Comparison of ENCODE assay signal across 18 cellular contexts in genomic region chr3:113758389-113759029, GRCh38. TPM values are rescaled to one million over a fixed set of nuclear protein-coding genes. Genes with fewer than 3 reads are reported as not detected.
DNase-seq lines count a peak whose midpoint lies in the region; ATAC-seq, FAIRE-seq and TF ChIP-seq lines count a peak whose summit lies in the region.
"Had no signal": no experiment of that assay in that cellular context is flagged by ENCODE, and none has a peak within 500 bp of the region (broad histone marks: within the 10 kb centered on the region; RNA-seq: fewer than 3 reads in every experiment).

No MANE protein-coding gene starts in this region.

- POLR2A ChIA-PET in activated CD8-positive, alpha-beta T cell treated with anti-CD3 and anti-CD28 coated beads for 36 hours (lab: Charles Lee), result interaction anchor here (0.8 to 3.3 kb wide), 2 partner anchors 12 kb away, joined by 3 to 11 read pairs; partner anchors contain the start of genes ATP6V1A and NAA50
- POLR2A ChIA-PET in activated CD8-positive, alpha-beta T cell treated with anti-CD3 and anti-CD28 coated beads, Interleukin-2, amount 10 ng/mL, durations not matched to agents 7 days and 5 days (lab: Charles Lee), result interaction anchor here (1.0 kb wide), 1 partner anchor 11 kb away, joined by 4 read pairs; the partner anchor contains the start of gene ATP6V1A

- intact Hi-C loops in activated CD8-positive, alpha-beta T cell treated with anti-CD3 and anti-CD28 coated beads for 36 hours (cut with micrococcal nuclease), result no loop called here
- intact Hi-C loops in activated T-helper 1 cell treated with anti-CD3 and anti-CD28 coated beads, Interleukin-12 subunit alpha, Interleukin-12 subunit beta, Interleukin-2, Interleukin-4 antibody, amounts not matched to agents 30 ng/mL and 10 ng/mL and 1 ng/mL, durations not matched to agents 14 hours and 24 hours and 36 hours (cut with micrococcal nuclease), result no loop called here

- H3K27me3 Mint-ChIP-seq in activated CD8-positive, alpha-beta T cell treated with anti-CD3 and anti-CD28 coated beads for 36 hours, result no peaks in the 10 kb centered on the region
- no peaks in the 10 kb centered on the region for H3K27me3 Mint-ChIP-seq in activated CD8-positive, alpha-beta T cell treated with anti-CD3 and anti-CD28 coated beads, Interleukin-2, amount 10 ng/mL, durations not matched to agents 7 days and 5 days (ENCODE audit: low read depth)
- H3K27me3 Mint-ChIP-seq in activated T-helper 1 cell treated with anti-CD3 and anti-CD28 coated beads, Interleukin-12 subunit alpha, Interleukin-12 subunit beta, Interleukin-2, Interleukin-4 antibody, amounts not matched to agents 30 ng/mL and 10 ng/mL and 1 ng/mL, durations not matched to agents 14 hours and 24 hours and 36 hours (ENCODE audit: insufficient read depth), result no peaks in the 10 kb centered on the region
- H3K27me3 Mint-ChIP-seq: activated CD4-positive, alpha-beta memory T cell treated with anti-CD3 and anti-CD28 coated beads, Interleukin-2, amount 10 ng/mL, durations not matched to agents 7 days and 5 days; brain had no signal

- H3K79me1 ChIP-seq in trophoblast cell (ENCODE audit: low read length), result no peaks in the 10 kb centered on the region

- no peak overlapping the region for H3K14ac ChIP-seq in trophoblast cell (ENCODE audit: low read length)

- no peak overlapping the region for H3K4me3 Mint-ChIP-seq in activated CD8-positive, alpha-beta T cell treated with anti-CD3 and anti-CD28 coated beads for 36 hours
- H3K4me3 Mint-ChIP-seq in activated CD8-positive, alpha-beta T cell treated with anti-CD3 and anti-CD28 coated beads, Interleukin-2, amount 10 ng/mL, durations not matched to agents 7 days and 5 days, result no peak overlapping the region
- H3K4me3 Mint-ChIP-seq in activated T-helper 1 cell treated with anti-CD3 and anti-CD28 coated beads, Interleukin-12 subunit alpha, Interleukin-12 subunit beta, Interleukin-2, Interleukin-4 antibody, amounts not matched to agents 30 ng/mL and 10 ng/mL and 1 ng/mL, durations not matched to agents 14 hours and 24 hours and 36 hours, result no peak overlapping the region
- H3K4me3 Mint-ChIP-seq: activated CD4-positive, alpha-beta memory T cell treated with anti-CD3 and anti-CD28 coated beads, Interleukin-2, amount 10 ng/mL, durations not matched to agents 7 days and 5 days; brain had no signal

- H4K20me1 ChIP-seq in smooth muscle cell (ENCODE audit: low read depth), result peaks cover 7% of the 10 kb centered on the region
- H4K20me1 ChIP-seq in Karpas-422 (ENCODE audit: insufficient read depth, low read depth, low read length), result no peaks in the 10 kb centered on the region

- no peak for DNase-seq in activated CD8-positive, alpha-beta T cell treated with anti-CD3 and anti-CD28 coated beads for 36 hours
- no peak for DNase-seq in activated CD8-positive, alpha-beta T cell treated with anti-CD3 and anti-CD28 coated beads, Interleukin-2, amount 10 ng/mL, durations not matched to agents 7 days and 5 days
- DNase-seq in RCC 7860 (ENCODE audit: low spot score) (peak; percentile 73), fibroblast of pulmonary artery (ENCODE audit: low read depth) (peak; percentile 63), smooth muscle cell (lab: John Stamatoyannopoulos, UW; ENCODE audit: unreplicated experiment) (no peak), trophoblast cell (no peak), Karpas-422 (no peak)
- no peak for DNase-seq in activated T-helper 1 cell treated with anti-CD3 and anti-CD28 coated beads, Interleukin-12 subunit alpha, Interleukin-12 subunit beta, Interleukin-2, Interleukin-4 antibody, amounts not matched to agents 30 ng/mL and 10 ng/mL and 1 ng/mL, durations not matched to agents 14 hours and 24 hours and 36 hours (ENCODE audit: low spot score)
- DNase-seq: activated CD4-positive, alpha-beta memory T cell treated with anti-CD3 and anti-CD28 coated beads, Interleukin-2, amount 10 ng/mL, durations not matched to agents 7 days and 5 days; activated effector memory CD4-positive, alpha-beta T cell treated with Interleukin-2 at 50 U/mL for 16 hours; effector CD4-positive, alpha-beta T cell; islet precursor cell; NCI-H146; NCI-H446; stimulated activated CD4-positive, alpha-beta T cell treated with anti-CD3 and anti-CD28 coated beads, Interleukin-1b, Interleukin-23, amount 100 ng/mL, for 48 hours; upper lobe of left lung had no signal

- H2AK5ac ChIP-seq in trophoblast cell (ENCODE audit: low read length), result no peak overlapping the region

- no peak overlapping the region for H4K8ac ChIP-seq in trophoblast cell (ENCODE audit: low read depth, low read length)

- H3K4ac ChIP-seq in trophoblast cell (ENCODE audit: low read depth, low read length), result no peak overlapping the region

- H3K4me1 ChIP-seq in smooth muscle cell (ENCODE audit: low read depth) (no peaks in the 10 kb centered on the region), trophoblast cell (ENCODE audit: control insufficient read depth in 1 of 2, insufficient read depth in 2 of 2, low read length in 2 of 2) (no peaks in the 10 kb centered on the region), Karpas-422 (ENCODE audit: low read length) (peaks cover 15% of the 10 kb centered on the region)

- H3K27ac Mint-ChIP-seq in activated CD8-positive, alpha-beta T cell treated with anti-CD3 and anti-CD28 coated beads for 36 hours, result no peak overlapping the region
- H3K27ac Mint-ChIP-seq in activated CD8-positive, alpha-beta T cell treated with anti-CD3 and anti-CD28 coated beads, Interleukin-2, amount 10 ng/mL, durations not matched to agents 7 days and 5 days, result no peak overlapping the region
- H3K27ac Mint-ChIP-seq in activated T-helper 1 cell treated with anti-CD3 and anti-CD28 coated beads, Interleukin-12 subunit alpha, Interleukin-12 subunit beta, Interleukin-2, Interleukin-4 antibody, amounts not matched to agents 30 ng/mL and 10 ng/mL and 1 ng/mL, durations not matched to agents 14 hours and 24 hours and 36 hours, result no peak overlapping the region
- H3K27ac Mint-ChIP-seq: activated CD4-positive, alpha-beta memory T cell treated with anti-CD3 and anti-CD28 coated beads, Interleukin-2, amount 10 ng/mL, durations not matched to agents 7 days and 5 days; brain had no signal

- H3K18ac ChIP-seq in trophoblast cell (ENCODE audit: low read length), result no peak overlapping the region

- H3K23ac ChIP-seq in trophoblast cell (ENCODE audit: low read length), result no peak overlapping the region

- H2AFZ ChIP-seq in smooth muscle cell (ENCODE audit: low read depth) (no peak overlapping the region), trophoblast cell (ENCODE audit: insufficient read depth, low read length, poor library complexity) (no peak overlapping the region), Karpas-422 (ENCODE audit: low read length) (no peak overlapping the region)

- no peak overlapping the region for H2BK120ac ChIP-seq in trophoblast cell (ENCODE audit: insufficient read depth, low read length, poor library complexity)

- H4K12ac ChIP-seq in trophoblast cell (ENCODE audit: low read depth, low read length), result no peak overlapping the region

- no peak overlapping the region for H3K4me2 ChIP-seq in smooth muscle cell
- no peak overlapping the region for H3K4me2 ChIP-seq in trophoblast cell (ENCODE audit: low read length)
- no peak overlapping the region for H3K4me2 ChIP-seq in Karpas-422 (ENCODE audit: low read depth, low read length, poor library complexity, severe bottlenecking)
- H3K4me2 ChIP-seq: KMS-11 had no signal

- H3K36me3 ChIP-seq in smooth muscle cell (ENCODE audit: low read depth) (peaks cover 5% of the 10 kb centered on the region), trophoblast cell (ENCODE audit: control insufficient read depth in 1 of 2, insufficient read depth in 2 of 2, low read length in 2 of 2) (no peaks in the 10 kb centered on the region), Karpas-422 (ENCODE audit: insufficient read depth, low read length) (peaks cover 17% of the 10 kb centered on the region)
- H3K36me3 ChIP-seq: upper lobe of left lung had no signal

- H3K4me3 ChIP-seq in fibroblast of pulmonary artery (replicated peaks; ENCODE audit: low read depth, low read length), result no peak overlapping the region
- no peak overlapping the region for H3K4me3 ChIP-seq in smooth muscle cell
- H3K4me3 ChIP-seq in trophoblast cell (ENCODE audit: low read depth, low read length), result no peak overlapping the region
- no peak overlapping the region for H3K4me3 ChIP-seq in Karpas-422 (ENCODE audit: low read length)
- H3K4me3 ChIP-seq: upper lobe of left lung had no signal

- peaks cover 13% of the 10 kb centered on the region for H3F3A ChIP-seq in smooth muscle cell (ENCODE audit: low read depth)

- peak overlapping the region; percentile 56 for H3K27ac ChIP-seq in smooth muscle cell (ENCODE audit: low read depth)
- H3K27ac ChIP-seq in trophoblast cell (ENCODE audit: low read depth, low read length), result no peak overlapping the region
- no peak overlapping the region for H3K27ac ChIP-seq in Karpas-422 (ENCODE audit: low read length)
- H3K27ac ChIP-seq: KMS-11, upper lobe of left lung had no signal

- no peak overlapping the region for H3K9ac ChIP-seq in smooth muscle cell (ENCODE audit: low read depth)
- H3K9ac ChIP-seq in trophoblast cell (ENCODE audit: low read length), result no peak overlapping the region
- H3K9ac ChIP-seq in Karpas-422 (ENCODE audit: low read length), result no peak overlapping the region
- H3K9ac ChIP-seq: KMS-11 had no signal

- peaks cover 7% of the 10 kb centered on the region for H3K9me3 Mint-ChIP-seq in activated CD8-positive, alpha-beta T cell treated with anti-CD3 and anti-CD28 coated beads for 36 hours
- H3K9me3 Mint-ChIP-seq in activated CD8-positive, alpha-beta T cell treated with anti-CD3 and anti-CD28 coated beads, Interleukin-2, amount 10 ng/mL, durations not matched to agents 7 days and 5 days (ENCODE audit: insufficient read depth), result peaks cover 4% of the 10 kb centered on the region
- H3K9me3 Mint-ChIP-seq in activated T-helper 1 cell treated with anti-CD3 and anti-CD28 coated beads, Interleukin-12 subunit alpha, Interleukin-12 subunit beta, Interleukin-2, Interleukin-4 antibody, amounts not matched to agents 30 ng/mL and 10 ng/mL and 1 ng/mL, durations not matched to agents 14 hours and 24 hours and 36 hours, result peaks cover 9% of the 10 kb centered on the region

- H3K4me1 Mint-ChIP-seq in activated CD8-positive, alpha-beta T cell treated with anti-CD3 and anti-CD28 coated beads for 36 hours (ENCODE audit: low read depth), result peaks cover 10% of the 10 kb centered on the region
- H3K4me1 Mint-ChIP-seq in activated CD8-positive, alpha-beta T cell treated with anti-CD3 and anti-CD28 coated beads, Interleukin-2, amount 10 ng/mL, durations not matched to agents 7 days and 5 days (ENCODE audit: low read depth), result no peaks in the 10 kb centered on the region
- H3K4me1 Mint-ChIP-seq in activated T-helper 1 cell treated with anti-CD3 and anti-CD28 coated beads, Interleukin-12 subunit alpha, Interleukin-12 subunit beta, Interleukin-2, Interleukin-4 antibody, amounts not matched to agents 30 ng/mL and 10 ng/mL and 1 ng/mL, durations not matched to agents 14 hours and 24 hours and 36 hours (ENCODE audit: low read depth), result peaks cover 13% of the 10 kb centered on the region
- H3K4me1 Mint-ChIP-seq: activated CD4-positive, alpha-beta memory T cell treated with anti-CD3 and anti-CD28 coated beads, Interleukin-2, amount 10 ng/mL, durations not matched to agents 7 days and 5 days had no signal

- 100% methylated on average over 1 of the region's 1 CpG for WGBS in smooth muscle cell (ENCODE audit: low lambda C conversion rate)
- WGBS in trophoblast cell (ENCODE audit: extremely low coverage, insufficient coverage, insufficient read length), result no CpG with 5 or more reads among the region's 1 CpG

- H3K9me2 ChIP-seq in Karpas-422 (replicated peaks; ENCODE audit: insufficient read depth, low read length), result no peaks in the 10 kb centered on the region

- H4K91ac ChIP-seq in trophoblast cell (ENCODE audit: low read depth, low read length), result no peak overlapping the region

- TF ChIP-seq CTCF in activated CD8-positive, alpha-beta T cell treated with anti-CD3 and anti-CD28 coated beads for 36 hours (IDR thresholded peaks at IDR 0.05), result no peak
- TF ChIP-seq CTCF in fibroblast of pulmonary artery (IDR thresholded peaks at IDR 0.05; ENCODE audit: low read length, missing control alignments) (no peak), smooth muscle cell (IDR thresholded peaks at IDR 0.05; ENCODE audit: borderline replicate concordance, insufficient read depth, poor library complexity, severe bottlenecking) (no peak)

- H2BK12ac ChIP-seq in trophoblast cell (ENCODE audit: low read length), result no peak overlapping the region

- CTCF ChIA-PET in activated CD8-positive, alpha-beta T cell treated with anti-CD3 and anti-CD28 coated beads for 36 hours (lab: Charles Lee), result interaction anchor here (0.9 to 1.1 kb wide), 2 partner anchors 10 to 23 kb away, joined by 3 read pairs; no protein-coding TSS in a partner anchor
- CTCF ChIA-PET in activated CD8-positive, alpha-beta T cell treated with anti-CD3 and anti-CD28 coated beads, Interleukin-2, amount 10 ng/mL, durations not matched to agents 7 days and 5 days (lab: Charles Lee), result interaction anchor here (1.1 to 1.4 kb wide), 2 partner anchors 22 to 154 kb away, joined by 4 to 5 read pairs; no protein-coding TSS in a partner anchor

- peaks cover 49% of the 10 kb centered on the region for H3K79me2 ChIP-seq in smooth muscle cell (ENCODE audit: low read depth)
- no peaks in the 10 kb centered on the region for H3K79me2 ChIP-seq in trophoblast cell (ENCODE audit: control insufficient read depth, insufficient read depth, low read length, poor library complexity)
- H3K79me2 ChIP-seq in Karpas-422 (ENCODE audit: low read length), result peaks cover 87% of the 10 kb centered on the region

- ATAC-seq in activated CD8-positive, alpha-beta T cell treated with anti-CD3 and anti-CD28 coated beads for 36 hours, result peak; percentile 42
- no peak for ATAC-seq in activated CD8-positive, alpha-beta T cell treated with anti-CD3 and anti-CD28 coated beads, Interleukin-2, amount 10 ng/mL, durations not matched to agents 7 days and 5 days

- peak; percentile 86 for FAIRE-seq in RCC 7860 (lab: Jason Lieb, UNC)

- peaks cover 7% of the 10 kb centered on the region for H3K36me3 Mint-ChIP-seq in activated CD8-positive, alpha-beta T cell treated with anti-CD3 and anti-CD28 coated beads for 36 hours (ENCODE audit: low read depth)
- H3K36me3 Mint-ChIP-seq in activated CD8-positive, alpha-beta T cell treated with anti-CD3 and anti-CD28 coated beads, Interleukin-2, amount 10 ng/mL, durations not matched to agents 7 days and 5 days (ENCODE audit: low read depth), result peaks cover 15% of the 10 kb centered on the region
- peaks cover 16% of the 10 kb centered on the region for H3K36me3 Mint-ChIP-seq in activated T-helper 1 cell treated with anti-CD3 and anti-CD28 coated beads, Interleukin-12 subunit alpha, Interleukin-12 subunit beta, Interleukin-2, Interleukin-4 antibody, amounts not matched to agents 30 ng/mL and 10 ng/mL and 1 ng/mL, durations not matched to agents 14 hours and 24 hours and 36 hours (ENCODE audit: low read depth)

- H3K27me3 ChIP-seq in smooth muscle cell (ENCODE audit: low read depth) (no peaks in the 10 kb centered on the region), trophoblast cell (ENCODE audit: insufficient read depth, low read length) (no peaks in the 10 kb centered on the region), Karpas-422 (ENCODE audit: low read length) (no peaks in the 10 kb centered on the region)
- H3K27me3 ChIP-seq: upper lobe of left lung had no signal

- H2BK5ac ChIP-seq in trophoblast cell (ENCODE audit: low read depth, low read length, poor library complexity), result no peak overlapping the region

- H3K9me3 ChIP-seq in smooth muscle cell (replicated peaks; ENCODE audit: low read depth) (peaks cover 4% of the 10 kb centered on the region), trophoblast cell (ENCODE audit: insufficient read depth, low read depth, low read length) (no peaks in the 10 kb centered on the region), Karpas-422 (ENCODE audit: low read length) (peaks cover 20% of the 10 kb centered on the region)

RNA-seq across cellular contexts. Expression of gene ATP6V1A, which starts 11.7 kb away (rescaled TPM):
- 10 to 100 TPM; 36.7 to 40.7 TPM for total RNA-seq in activated CD8-positive, alpha-beta T cell treated with anti-CD3 and anti-CD28 coated beads for 36 hours
- total RNA-seq in activated CD8-positive, alpha-beta T cell treated with anti-CD3 and anti-CD28 coated beads, Interleukin-2, amount 10 ng/mL, durations not matched to agents 7 days and 5 days, result 10 to 100 TPM; 37.1 to 39.8 TPM
- 41.7 and 60.7 TPM in 2 replicates for total RNA-seq in smooth muscle cell
- 38.7 and 41.6 TPM in 2 replicates for polyA plus RNA-seq in smooth muscle cell
- polyA plus RNA-seq in trophoblast cell (2013), result 38.7 and 40.8 TPM in 2 replicates
- total RNA-seq in activated T-helper 1 cell treated with anti-CD3 and anti-CD28 coated beads, Interleukin-12 subunit alpha, Interleukin-12 subunit beta, Interleukin-2, Interleukin-4 antibody, amounts not matched to agents 30 ng/mL and 10 ng/mL and 1 ng/mL, durations not matched to agents 14 hours and 24 hours and 36 hours, result 39.1 and 40.0 TPM in 2 replicates
- total RNA-seq in Karpas-422 (2014; rRNA removed; shearing (Covaris generic); ENCODE audit: low replicate concordance), result 25.0 and 39.7 TPM in 2 replicates

RNA-seq across cellular contexts. Expression of gene NAA50, which starts 12.5 kb away (rescaled TPM):
- 100 to 1,000 TPM; 117 to 118 TPM for total RNA-seq in activated CD8-positive, alpha-beta T cell treated with anti-CD3 and anti-CD28 coated beads for 36 hours
- total RNA-seq in activated CD8-positive, alpha-beta T cell treated with anti-CD3 and anti-CD28 coated beads, Interleukin-2, amount 10 ng/mL, durations not matched to agents 7 days and 5 days, result 100 to 1,000 TPM; 108 to 116 TPM
- total RNA-seq in smooth muscle cell, result 82.0 and 97.8 TPM in 2 replicates
- 50.3 and 52.8 TPM in 2 replicates for polyA plus RNA-seq in smooth muscle cell
- polyA plus RNA-seq in trophoblast cell (2013), result 111 and 115 TPM in 2 replicates
- total RNA-seq in activated T-helper 1 cell treated with anti-CD3 and anti-CD28 coated beads, Interleukin-12 subunit alpha, Interleukin-12 subunit beta, Interleukin-2, Interleukin-4 antibody, amounts not matched to agents 30 ng/mL and 10 ng/mL and 1 ng/mL, durations not matched to agents 14 hours and 24 hours and 36 hours, result 144 TPM in 2 replicates
- total RNA-seq in Karpas-422 (2014; rRNA removed; shearing (Covaris generic); ENCODE audit: low replicate concordance), result 181 and 206 TPM in 2 replicates

Comparison
In these comparisons a context has a peak if more than half of its experiments do, and no peak if none do; other contexts are left out.
1. DNase-seq: peak in RCC 7860 (single experiment) and fibroblast of pulmonary artery (single experiment); none in activated CD8-positive, alpha-beta T cell treated with anti-CD3 and anti-CD28 coated beads for 36 hours (single experiment), activated CD8-positive, alpha-beta T cell treated with anti-CD3 and anti-CD28 coated beads, Interleukin-2, amount 10 ng/mL, durations not matched to agents 7 days and 5 days (single experiment), smooth muscle cell (single experiment), trophoblast cell (0 of 2), activated T-helper 1 cell treated with anti-CD3 and anti-CD28 coated beads, Interleukin-12 subunit alpha, Interleukin-12 subunit beta, Interleukin-2, Interleukin-4 antibody, amounts not matched to agents 30 ng/mL and 10 ng/mL and 1 ng/mL, durations not matched to agents 14 hours and 24 hours and 36 hours (single experiment) and Karpas-422 (single experiment).